In genomic region chr2:6309415-6310185, GRCh38 we compare ENCODE assay signal across 12 cellular contexts.
DNase-seq lines count a peak whose midpoint lies in the region; ATAC-seq, FAIRE-seq and TF ChIP-seq lines count a peak whose summit lies in the region.
"Had no signal": no experiment of that assay in that cellular context is flagged by ENCODE, and none has a peak within 500 bp of the region (broad histone marks: within the 10 kb centered on the region; RNA-seq: fewer than 3 reads in every experiment).

No MANE protein-coding gene starts in this region.

- H3K4me3 ChIP-seq in GM12878 = peak overlapping the region; percentile 2; the same call in 1 of the 2 replicates
- H3K4me3 ChIP-seq: breast epithelium had no signal

- H3K4me2 ChIP-seq in GM12878 (ENCODE audit: control insufficient read depth, insufficient read depth) = peak overlapping the region; percentile 76

- TF ChIP-seq POLR2A in GM12878 (IDR thresholded peaks at IDR 0.05; ENCODE audit: low read depth, low read length) = peak; percentile 36; the same call in 1 of the 2 replicates

- peak overlapping the region; percentile 79 for H3K27ac ChIP-seq in GM12878 (ENCODE audit: control insufficient read depth, insufficient read depth)
- H3K27ac ChIP-seq: breast epithelium, RWPE1 had no signal

- SMC1A ChIA-PET in GM12878 (lab: Charles Lee; ENCODE audit: uncharacterized antibody, unreplicated experiment) = interaction anchor here (0.9 to 7.3 kb wide), 10 partner anchors 8 to 154 kb away, joined by 3 to 105 read pairs (median 6); no protein-coding TSS in a partner anchor

- no peaks in the 10 kb centered on the region for H4K20me1 ChIP-seq in GM12878 (ENCODE audit: control insufficient read depth, insufficient read depth)

- no peaks in the 10 kb centered on the region; the same call in 2 of the 3 replicates for H3K9me3 ChIP-seq in GM12878 (replicated peaks; ENCODE audit: control insufficient read depth, insufficient read depth, low read length)
- H3K9me3 ChIP-seq: breast epithelium had no signal

- peak overlapping the region; percentile 64 for H3K9ac ChIP-seq in GM12878 (ENCODE audit: control insufficient read depth, insufficient read depth, low read length)

- H2AFZ ChIP-seq in GM12878 (ENCODE audit: control insufficient read depth, low read depth, low read length) = peak overlapping the region; percentile 71

- CTCF ChIA-PET in GM12878 (lab: Yijun Ruan, JAX) = interaction anchor here (0.7 to 4.1 kb wide), 6 partner anchors 13 to 45 kb away, joined by 3 to 16 read pairs (median 5); no protein-coding TSS in a partner anchor

- no peaks in the 10 kb centered on the region for H3K27me3 ChIP-seq in GM12878 (replicated peaks in 1 of 2; ENCODE audit: control insufficient read depth in 2 of 2, insufficient read depth in 2 of 2, low read length in 1 of 2)

- peak; percentile 89 for ATAC-seq in GM21423 (IDR thresholded peaks at IDR 0.05; ENCODE audit: unreplicated experiment)
- ATAC-seq in HG03103 (IDR thresholded peaks at IDR 0.05; ENCODE audit: low read depth, unreplicated experiment) = peak; percentile 86
- ATAC-seq in GM12878 = peak; percentile 94

- H3K36me3 ChIP-seq in GM12878 (ENCODE audit: control insufficient read depth in 2 of 2, insufficient read depth in 2 of 2, low read length in 1 of 2) = no peaks in the 10 kb centered on the region
- H3K36me3 ChIP-seq: breast epithelium had no signal

- TF ChIP-seq RAD21 in GM12878 (IDR thresholded peaks at IDR 0.05; ENCODE audit: insufficient read depth, low read depth, low read length) = peak; percentile 20; the same call in 1 of the 2 replicates

- in situ Hi-C loops in GM13977 (cut with MboI; ENCODE audit: low pct_unique_long_range_greater_than_20kb, low sequenced_read_pairs, unreplicated experiment) (no loop called here), GM12878 (cut with MboI) (no loop called here)

- DNase-seq in GM13977 (ENCODE audit: low spot score) (peak; percentile 36), GM12878 (ENCODE audit: low read depth, low spot score) (peak; percentile 67), glomerular visceral epithelial cell (ENCODE audit: extremely low spot score) (no peak), NCI-H1694 treated with DMSO at 0.1 percent for 48 hours (lab: John Stamatoyannopoulos, UW) (no peak), HUDEP-2 (lab: John Stamatoyannopoulos, UW; ENCODE audit: unreplicated experiment in 76 of 76) (no peak)
- no peak for DNase-seq in activated CD4-positive, alpha-beta T cell treated with anti-CD3 and anti-CD28 coated beads for 4 hours
- DNase-seq: activated CD8-positive, alpha-beta memory T cell treated with anti-CD3 and anti-CD28 coated beads for 24 hours; CD4-positive, alpha-beta T cell had no signal

- H3K79me2 ChIP-seq in GM12878 (ENCODE audit: control insufficient read depth, insufficient read depth, low read length) = no peaks in the 10 kb centered on the region

- BruUV-seq in GM12878 (replicated peaks; lab: Mats Ljungman, UMichigan) = no TSS peak

- 6% methylated on average over 9 of the region's 9 CpGs for WGBS in GM12878 (ENCODE audit: insufficient coverage, insufficient replicate concordance, low lambda C conversion rate, missing lambda C conversion rate)

- FAIRE-seq in GM12878 (lab: Jason Lieb, UNC) = peak; percentile 78

- TF ChIP-seq EP300 in GM12878 (IDR thresholded peaks at IDR 0.05; ENCODE audit: borderline replicate concordance in 1 of 2, control insufficient read depth in 1 of 2, low read depth in 2 of 2, low read length in 2 of 2) = 0 out of 4 replicates have a peak, but pooled peaks of 1 of the 2 experiments have one; percentile 26

- no peak for TF ChIP-seq CTCF in GM13977 (IDR thresholded peaks at IDR 0.05; ENCODE audit: extremely low read depth, insufficient read depth, missing control alignments)
- TF ChIP-seq CTCF in GM12878 (IDR thresholded peaks at IDR 0.05 in 2 of 3, conservative IDR thresholded peaks at IDR 0.05 in 1 of 3; ENCODE audit: control insufficient read depth in 2 of 3, extremely low read depth in 1 of 3, insufficient read depth in 1 of 3, low read depth in 3 of 3, low read length in 3 of 3) = no peak

- RAD21 ChIA-PET in GM12878 (lab: Charles Lee; ENCODE audit: unreplicated experiment) = interaction anchor here (0.6 to 3.0 kb wide), 9 partner anchors 16 to 186 kb away, joined by 3 to 39 read pairs (median 3); no protein-coding TSS in a partner anchor

- intact Hi-C loops in GM12878 (cut with micrococcal nuclease; ENCODE audit: unreplicated experiment) = loop anchor here (1.0 to 2.0 kb wide), 2 partner anchors 35 to 44 kb away; no protein-coding TSS in a partner anchor

- H3K4me1 ChIP-seq in GM12878 (ENCODE audit: control insufficient read depth, insufficient read depth, low read length) = peaks cover 18% of the 10 kb centered on the region
- H3K4me1 ChIP-seq: breast epithelium had no signal

- POLR2A ChIA-PET in GM12878 (lab: Charles Lee) = interaction anchor here (1.4 kb wide), 2 partner anchors 31 to 44 kb away, joined by 3 to 7 read pairs; no protein-coding TSS in a partner anchor

TF ChIP-seq in GM12878, 131 proteins besides CTCF, POLR2A, EP300 and RAD21 (continues in another document):
- TF ChIP-seq POU2F2 (IDR thresholded peaks at IDR 0.05; ENCODE audit: borderline replicate concordance, low read depth, low read length) (peak; percentile 98), ZNF384 (IDR thresholded peaks at IDR 0.05; ENCODE audit: borderline replicate concordance, low read depth, low read length) (peak; percentile 66; the same call in 1 of the 2 replicates), IRF3 (IDR thresholded peaks at IDR 0.05) (no peak), NR2C1 (IDR thresholded peaks at IDR 0.05) (0 out of 2 replicates have a peak, but pooled peaks have one; percentile 10), SMAD5 (IDR thresholded peaks at IDR 0.05; ENCODE audit: low read depth) (no peak), SMC3 (IDR thresholded peaks at IDR 0.05; ENCODE audit: borderline replicate concordance, low read length) (peak; percentile 13; the same call in 1 of the 2 replicates), NFIC (IDR thresholded peaks at IDR 0.05; ENCODE audit: low read depth, low read length) (peak; percentile 60), BCL3 (IDR thresholded peaks at IDR 0.05; ENCODE audit: borderline replicate concordance, insufficient read depth, low read depth, low read length, poor library complexity, severe bottlenecking) (peak; percentile 46), MTA2 (IDR thresholded peaks at IDR 0.05; ENCODE audit: low read depth) (peak; percentile 56), FOXM1 (IDR thresholded peaks at IDR 0.05; ENCODE audit: low read depth, low read length) (0 out of 2 replicates have a peak, but pooled peaks have one; percentile 23), EED (IDR thresholded peaks at IDR 0.05; ENCODE audit: low read depth) (0 out of 2 replicates have a peak, but pooled peaks have one; percentile 19), IRF5 (IDR thresholded peaks at IDR 0.05; ENCODE audit: borderline replicate concordance) (no peak), MEF2A (IDR thresholded peaks at IDR 0.05; ENCODE audit: insufficient read depth, low read depth, low read length) (0 out of 2 replicates have a peak, but pooled peaks have one; percentile 11), BMI1 (IDR thresholded peaks at IDR 0.05; ENCODE audit: borderline replicate concordance) (no peak), BHLHE40 (IDR thresholded peaks at IDR 0.05; ENCODE audit: borderline replicate concordance in 1 of 2, low read depth in 2 of 2, low read length in 1 of 2) (no peak; a peak in 1 of 4 replicates), PAX5 (IDR thresholded peaks at IDR 0.05; ENCODE audit: borderline replicate concordance, low read depth, low read length) (peak; percentile 79; the same call in 1 of the 2 replicates), PML (IDR thresholded peaks at IDR 0.05; ENCODE audit: low read length) (no peak)
- TF ChIP-seq, protein P1, sequence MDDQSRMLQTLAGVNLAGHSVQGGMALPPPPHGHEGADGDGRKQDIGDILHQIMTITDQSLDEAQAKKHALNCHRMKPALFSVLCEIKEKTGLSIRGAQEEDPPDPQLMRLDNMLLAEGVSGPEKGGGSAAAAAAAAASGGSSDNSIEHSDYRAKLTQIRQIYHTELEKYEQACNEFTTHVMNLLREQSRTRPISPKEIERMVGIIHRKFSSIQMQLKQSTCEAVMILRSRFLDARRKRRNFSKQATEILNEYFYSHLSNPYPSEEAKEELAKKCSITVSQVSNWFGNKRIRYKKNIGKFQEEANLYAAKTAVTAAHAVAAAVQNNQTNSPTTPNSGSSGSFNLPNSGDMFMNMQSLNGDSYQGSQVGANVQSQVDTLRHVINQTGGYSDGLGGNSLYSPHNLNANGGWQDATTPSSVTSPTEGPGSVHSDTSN (IDR thresholded peaks at IDR 0.05; ENCODE audit: insufficient replicate concordance, low read depth, low read length) = no peak

Comparison
In these comparisons a context has a peak if more than half of its experiments do, and no peak if none do; other contexts are left out.
1. DNase-seq: peak in GM13977 (single experiment) and GM12878 (single experiment); none in glomerular visceral epithelial cell (single experiment), NCI-H1694 treated with DMSO at 0.1 percent for 48 hours (single experiment), activated CD4-positive, alpha-beta T cell treated with anti-CD3 and anti-CD28 coated beads for 4 hours (0 of 2) and HUDEP-2 (0 of 76).
2. Peak in every context shown above with its lines, with median percentiles within 50 percentile points of each other: ATAC-seq.